ENCODE assay signal across 8 cellular contexts in the genomic region with DNA sequence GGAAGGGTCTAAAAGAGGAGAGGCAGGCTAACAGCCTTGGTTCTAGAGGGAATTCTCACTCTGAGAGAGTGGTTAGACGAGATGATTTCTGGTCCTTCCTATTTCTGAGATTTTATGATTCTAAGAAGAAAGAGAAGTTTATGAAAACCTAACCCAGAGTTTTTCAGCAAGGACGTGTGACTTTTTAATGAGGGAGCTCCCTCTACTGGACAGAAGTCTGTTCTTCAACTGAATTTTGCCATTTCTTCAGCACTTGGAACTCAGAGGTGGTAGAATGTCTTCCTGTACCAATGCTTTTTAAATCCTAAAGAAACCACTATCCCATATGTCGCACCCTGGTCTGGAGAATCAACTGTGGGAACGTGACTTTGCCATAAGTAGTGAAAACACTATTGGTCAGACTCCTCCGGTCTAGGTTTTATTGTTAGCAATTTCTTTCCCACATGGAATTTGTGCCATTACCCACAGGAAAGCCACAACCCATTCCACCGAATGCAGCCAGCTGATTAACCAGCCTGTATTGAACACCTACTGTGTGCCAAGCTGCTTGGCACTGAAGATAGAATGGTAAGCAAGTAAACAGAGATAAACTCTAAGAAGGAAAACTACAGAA.
DNase-seq lines count a peak whose midpoint lies in the region; ATAC-seq and TF ChIP-seq lines count a peak whose summit lies in the region.

No MANE protein-coding gene starts in this region.

- H3K27ac ChIP-seq in ovary (no peak overlapping the region), thyroid gland (no peak overlapping the region)

- peak; percentile 70 for ATAC-seq in HG03520 (IDR thresholded peaks at IDR 0.05; ENCODE audit: unreplicated experiment)

- H3K9me3 ChIP-seq in ovary (no peaks in the 10 kb centered on the region), thyroid gland (no peaks in the 10 kb centered on the region)

- 21 to 25% (median 24%) methylated on average over 6 of the region's 6 CpGs for WGBS in ovary, 3 donors
- 29 to 31% methylated on average over 6 of the region's 6 CpGs for WGBS in thyroid gland, 2 donors

- no peak overlapping the region for H3K4me3 ChIP-seq in ovary
- H3K4me3 ChIP-seq in thyroid gland (replicated peaks in 1 of 3) = no peak overlapping the region

- TF ChIP-seq EP300 in ovary (IDR thresholded peaks at IDR 0.05) = no peak

- TF ChIP-seq POLR2A in ovary (IDR thresholded peaks at IDR 0.05) = no peak
- no peak for TF ChIP-seq POLR2A in thyroid gland (IDR thresholded peaks at IDR 0.05)

- TF ChIP-seq CTCF in GM10266 (IDR thresholded peaks at IDR 0.05; ENCODE audit: control insufficient read depth, insufficient read depth, low read depth, missing control alignments) (peak; percentile 67), ovary (IDR thresholded peaks at IDR 0.05) (peak in 2 of 3 donors; percentile 29 to 33), thyroid gland (IDR thresholded peaks at IDR 0.05) (peak in 3 of 6 experiments; percentile 41 to 62 (median 46))

- H3K36me3 ChIP-seq in ovary (no peaks in the 10 kb centered on the region), thyroid gland (no peaks in the 10 kb centered on the region)

- in situ Hi-C loops in ACHN (cut with HindIII; ENCODE audit: low pct_ligation_motif_present, low pct_unique_long_range_greater_than_20kb, low sequenced_read_pairs) = no loop called here

- intact Hi-C loops in ovary (cut with DNase I) (no loop called here), thyroid gland (cut with DNase I) (no loop called here)

- H3K27me3 ChIP-seq in ovary (no peaks in the 10 kb centered on the region), thyroid gland (no peaks in the 10 kb centered on the region)

- DNase-seq in ACHN (peak; percentile 51), GM10266 (ENCODE audit: extremely low spot score) (peak; percentile 37), SHP77 treated with DMSO at 0.1 percent for 48 hours (lab: John Stamatoyannopoulos, UW) (peak; percentile 28), fibroblast of gingiva (ENCODE audit: low read depth) (peak; percentile 44), ovary (no peak), thyroid gland (no peak), HPDE6-E6E7 (ENCODE audit: extremely low spot score) (no peak)

- peaks cover 1% of the 10 kb centered on the region for H3K4me1 ChIP-seq in ovary (ENCODE audit: insufficient read depth)
- no peaks in the 10 kb centered on the region for H3K4me1 ChIP-seq in thyroid gland

Comparison
In these comparisons a context has a peak if more than half of its experiments do, and no peak if none do; other contexts are left out.
1. DNase-seq: peak in ACHN (single experiment), GM10266 (single experiment), SHP77 treated with DMSO at 0.1 percent for 48 hours (single experiment) and fibroblast of gingiva (single experiment); none in ovary (0 of 5), thyroid gland (0 of 2) and HPDE6-E6E7 (single experiment).